In the genomic region with DNA sequence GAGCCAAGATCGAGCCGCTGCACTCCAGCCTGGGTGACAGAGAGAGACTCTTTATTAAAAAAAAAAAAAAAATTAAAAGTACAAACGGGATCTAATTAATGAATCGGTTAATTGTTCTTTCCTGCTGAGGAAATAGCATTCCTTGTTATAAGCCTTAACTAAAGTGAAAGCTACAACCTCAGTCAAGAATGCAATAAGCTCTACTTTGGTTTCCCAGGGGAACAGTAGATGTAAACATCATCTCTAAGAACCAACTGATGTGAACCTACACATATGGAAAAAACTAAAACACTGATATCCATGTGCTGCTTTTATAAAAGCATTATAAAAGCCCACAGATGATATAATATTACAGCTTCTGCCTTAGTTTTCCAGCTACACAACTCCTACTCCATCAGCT, we compare ENCODE assay signal across 23 cellular contexts. TPM values are rescaled to one million over a fixed set of nuclear protein-coding genes. Genes with fewer than 3 reads are reported as not detected.
DNase-seq lines count a peak whose midpoint lies in the region; TF ChIP-seq lines count a peak whose summit lies in the region.
"Had no signal": no experiment of that assay in that cellular context is flagged by ENCODE, and none has a peak within 500 bp of the region (broad histone marks: within the 10 kb centered on the region; RNA-seq: fewer than 3 reads in every experiment).

No MANE protein-coding gene starts in this region.

- TF ChIP-seq CTCF in fibroblast of the aortic adventitia (IDR thresholded peaks at IDR 0.05; ENCODE audit: insufficient read depth, low read length) (no peak), retinal pigment epithelial cell (conservative IDR thresholded peaks at IDR 0.05; ENCODE audit: low read depth, low read length) (no peak)

- H3K36me3 ChIP-seq in adipocyte (ENCODE audit: control insufficient read depth, insufficient read depth, low read length, severe bottlenecking): peaks cover 21% of the 10 kb centered on the region

- H3K9ac ChIP-seq in adipocyte (ENCODE audit: low read length): no peak overlapping the region

- H3K9me3 ChIP-seq in adipocyte (ENCODE audit: control insufficient read depth, low read length): no peaks in the 10 kb centered on the region
- H3K9me3 ChIP-seq: body of pancreas, left lung had no signal

- CTCF ChIA-PET in HEK293T (lab: Yijun Ruan, JAX): no interaction called here

- H3K4me1 ChIP-seq in adipocyte (ENCODE audit: control insufficient read depth, insufficient read depth, low read length): no peaks in the 10 kb centered on the region
- H3K4me1 ChIP-seq: left lung had no signal

- POLR2A ChIA-PET in HEK293T (lab: Yijun Ruan, JAX): no interaction called here

- no peaks in the 10 kb centered on the region for H3K27me3 ChIP-seq in adipocyte (replicated peaks; ENCODE audit: control insufficient read depth, insufficient read depth, low read length)
- H3K27me3 ChIP-seq: body of pancreas, left lung had no signal

- no peak overlapping the region for H3K4me3 ChIP-seq in adipocyte (ENCODE audit: low read length)
- H3K4me3 ChIP-seq in fibroblast of the aortic adventitia (ENCODE audit: low read depth, low read length): no peak overlapping the region
- H3K4me3 ChIP-seq in retinal pigment epithelial cell (ENCODE audit: low read length): no peak overlapping the region
- H3K4me3 ChIP-seq: body of pancreas, left lung, PC-9 had no signal

- DNase-seq in DMS 273 (lab: John Stamatoyannopoulos, UW; ENCODE audit: unreplicated experiment) (peak; percentile 13), DMS 273 treated with DMSO at 0.1 percent for 48 hours (lab: John Stamatoyannopoulos, UW) (no peak), adipocyte (ENCODE audit: low read depth) (peak; percentile 76), fibroblast of the aortic adventitia (ENCODE audit: low read depth) (peak; percentile 5), retinal pigment epithelial cell (ENCODE audit: low read depth) (peak; percentile 79), NCI-H146 treated with DMSO at 0.1 percent for 48 hours (lab: John Stamatoyannopoulos, UW; ENCODE audit: unreplicated experiment) (no peak), HEK293T (ENCODE audit: extremely low spot score) (no peak)
- no peak for DNase-seq in effector CD8-positive, alpha-beta T cell (lab: John Stamatoyannopoulos, UW)
- DNase-seq: activated CD4-positive, alpha-beta T cell treated with anti-CD3 and anti-CD28 coated beads, Interleukin-2, amount 10 ng/mL, durations not matched to agents 7 days and 5 days; activated naive CD8-positive, alpha-beta T cell treated with anti-CD3 and anti-CD28 coated beads, Interleukin-2, amount 50 U/mL, for 24 hours; activated T-cell treated with anti-CD3 and anti-CD28 coated beads, Interleukin-2, amount 50 U/mL, for 24 hours; body of pancreas; CD8-positive, alpha-beta T cell; DMS79; GF-D8; hypothalamus; immature natural killer cell; left lung; mesendoderm; NCI-H1417 treated with DMSO at 0.1 percent for 48 hours; NCI-H510A; PC-9; stimulated activated naive CD4-positive, alpha-beta T cell had no signal

TF ChIP-seq in HEK293T, 16 proteins besides CTCF, POLR2A, EP300 and RAD21:
- TF ChIP-seq BHLHE40 (IDR thresholded peaks at IDR 0.05; ENCODE audit: borderline replicate concordance): no peak

RNA-seq across cellular contexts. Expression of gene LPGAT1, which starts 41.9 kb away (rescaled TPM):
- total RNA-seq in fibroblast of the aortic adventitia (ENCODE audit: low replicate concordance): 13.7 and 36.2 TPM in 2 replicates

Comparison
In these comparisons a context has a peak if more than half of its experiments do, and no peak if none do; other contexts are left out.
1. DNase-seq: peak in DMS 273 (single experiment), adipocyte (single experiment), fibroblast of the aortic adventitia (single experiment) and retinal pigment epithelial cell (single experiment); none in DMS 273 treated with DMSO at 0.1 percent for 48 hours (single experiment), NCI-H146 treated with DMSO at 0.1 percent for 48 hours (single experiment), effector CD8-positive, alpha-beta T cell (single experiment) and HEK293T (single experiment).